8 cellular contexts compared by ENCODE assay signal in genomic region chr16:9901-10665, GRCh38. TPM values are rescaled to one million over a fixed set of nuclear protein-coding genes. Genes with fewer than 3 reads are reported as not detected.
A peak's percentile ranks its signal among the peaks of the same experiment; 100 is the strongest.
DNase-seq lines count a peak whose midpoint lies in the region; ATAC-seq and TF ChIP-seq lines count a peak whose summit lies in the region.

No MANE protein-coding gene starts in this region.

- H3K9me3 ChIP-seq in breast epithelium, result no peaks in the 10 kb centered on the region
- H3K9me3 ChIP-seq in transverse colon, result no peaks in the 10 kb centered on the region

- TF ChIP-seq CTCF in MCF 10A (IDR thresholded peaks at IDR 0.05; ENCODE audit: unreplicated experiment), result no peak
- TF ChIP-seq CTCF in breast epithelium (IDR thresholded peaks at IDR 0.05), result no peak
- no peak for TF ChIP-seq CTCF in activated CD8-positive, alpha-beta T cell treated with anti-CD3 and anti-CD28 coated beads for 36 hours (IDR thresholded peaks at IDR 0.05)
- no peak for TF ChIP-seq CTCF in kidney epithelial cell (IDR thresholded peaks at IDR 0.05; ENCODE audit: insufficient read depth, low read length, poor library complexity, severe bottlenecking)
- no peak for TF ChIP-seq CTCF in transverse colon (IDR thresholded peaks at IDR 0.05)

- no peaks in the 10 kb centered on the region for H3K9me3 Mint-ChIP-seq in MCF 10A (ENCODE audit: unreplicated experiment)
- H3K9me3 Mint-ChIP-seq in activated CD8-positive, alpha-beta T cell treated with anti-CD3 and anti-CD28 coated beads for 36 hours, result peaks cover 4% of the 10 kb centered on the region

- in situ Hi-C loops in transverse colon (cut with MboI; ENCODE audit: low pct_ligation_motif_present in 1 of 4, low pct_unique_long_range_greater_than_20kb in 1 of 4, low sequenced_read_pairs in 3 of 4), result no loop called here

- H3K4me1 ChIP-seq in breast epithelium (no peaks in the 10 kb centered on the region), transverse colon (no peaks in the 10 kb centered on the region)

- H3K4me1 Mint-ChIP-seq in MCF 10A (ENCODE audit: insufficient read depth, unreplicated experiment), result no peaks in the 10 kb centered on the region
- H3K4me1 Mint-ChIP-seq in activated CD8-positive, alpha-beta T cell treated with anti-CD3 and anti-CD28 coated beads for 36 hours (ENCODE audit: low read depth), result no peaks in the 10 kb centered on the region

- intact Hi-C loops in MCF 10A (cut with micrococcal nuclease) (no loop called here), breast epithelium (cut with DNase I; ENCODE audit: low total_unique reads) (no loop called here), transverse colon (cut with DNase I; ENCODE audit: low total_unique reads) (no loop called here)
- intact Hi-C loops in activated CD8-positive, alpha-beta T cell treated with anti-CD3 and anti-CD28 coated beads for 36 hours (cut with micrococcal nuclease), result no loop called here

- H3K27me3 ChIP-seq in breast epithelium, result no peaks in the 10 kb centered on the region
- no peaks in the 10 kb centered on the region for H3K27me3 ChIP-seq in kidney epithelial cell (ENCODE audit: control insufficient read depth, insufficient read depth, low read length)
- no peaks in the 10 kb centered on the region for H3K27me3 ChIP-seq in transverse colon

- WGBS in transverse colon (ENCODE audit: low coverage in 1 of 2), 2 donors, result 90% methylated on average over 47 of the region's 48 CpGs; no CpG with 5 or more reads in 1 of the 2 donors

- no peak overlapping the region for H3K27ac ChIP-seq in breast epithelium
- no peak overlapping the region for H3K27ac ChIP-seq in transverse colon

- no peak for TF ChIP-seq EP300 in transverse colon (IDR thresholded peaks at IDR 0.05; ENCODE audit: low read depth)

- no peaks in the 10 kb centered on the region for H3K27me3 Mint-ChIP-seq in MCF 10A (ENCODE audit: insufficient read depth, unreplicated experiment)
- no peaks in the 10 kb centered on the region for H3K27me3 Mint-ChIP-seq in activated CD8-positive, alpha-beta T cell treated with anti-CD3 and anti-CD28 coated beads for 36 hours

- TF ChIP-seq POLR2A in breast epithelium (IDR thresholded peaks at IDR 0.05) (no peak), transverse colon (IDR thresholded peaks at IDR 0.05) (no peak)

- DNase-seq in MCF 10A (ENCODE audit: unreplicated experiment), result no peak
- no peak for DNase-seq in breast epithelium (ENCODE audit: low spot score in 2 of 2)
- peak; percentile 30 for DNase-seq in activated CD8-positive, alpha-beta T cell treated with anti-CD3 and anti-CD28 coated beads for 36 hours
- DNase-seq in kidney epithelial cell (ENCODE audit: low read depth), result no peak
- DNase-seq in transverse colon, result peak; percentile 26
- DNase-seq in NCI-H2107 (lab: John Stamatoyannopoulos, UW), result no peak
- DNase-seq in LoVo (ENCODE audit: low spot score), result no peak
- no peak for DNase-seq in kidney glomerular epithelial cell (lab: John Stamatoyannopoulos, UW)

- ATAC-seq in activated CD8-positive, alpha-beta T cell treated with anti-CD3 and anti-CD28 coated beads for 36 hours, result peak; percentile 90

- no peak overlapping the region for H3K4me3 ChIP-seq in breast epithelium
- H3K4me3 ChIP-seq in kidney epithelial cell (ENCODE audit: low read depth, low read length), result peak overlapping the region; percentile 37
- no peak overlapping the region for H3K4me3 ChIP-seq in transverse colon

- CTCF ChIA-PET in MCF 10A (lab: Yijun Ruan, JAX), result no interaction called here
- CTCF ChIA-PET in activated CD8-positive, alpha-beta T cell treated with anti-CD3 and anti-CD28 coated beads for 36 hours (lab: Charles Lee), result interaction anchor here (1.6 kb wide), 1 partner anchor 86 kb away, joined by 3 read pairs; no protein-coding TSS in a partner anchor

- H3K36me3 ChIP-seq in breast epithelium (no peaks in the 10 kb centered on the region), kidney epithelial cell (ENCODE audit: control insufficient read depth, insufficient read depth, low read length) (no peaks in the 10 kb centered on the region), transverse colon (no peaks in the 10 kb centered on the region)

- H3K27ac Mint-ChIP-seq in MCF 10A (ENCODE audit: low read depth, unreplicated experiment), result no peak overlapping the region
- no peak overlapping the region for H3K27ac Mint-ChIP-seq in activated CD8-positive, alpha-beta T cell treated with anti-CD3 and anti-CD28 coated beads for 36 hours

- peak overlapping the region; percentile 61 for H3K4me3 Mint-ChIP-seq in MCF 10A (ENCODE audit: unreplicated experiment)
- H3K4me3 Mint-ChIP-seq in activated CD8-positive, alpha-beta T cell treated with anti-CD3 and anti-CD28 coated beads for 36 hours, result peak overlapping the region; percentile 59

- BruUV-seq in MCF 10A (replicated peaks; lab: Mats Ljungman, UMichigan), result no TSS peak

- H3K36me3 Mint-ChIP-seq in MCF 10A (ENCODE audit: insufficient read depth, unreplicated experiment), result no peaks in the 10 kb centered on the region
- H3K36me3 Mint-ChIP-seq in activated CD8-positive, alpha-beta T cell treated with anti-CD3 and anti-CD28 coated beads for 36 hours (ENCODE audit: low read depth), result no peaks in the 10 kb centered on the region

- POLR2A ChIA-PET in MCF 10A (lab: Yijun Ruan, JAX), result no interaction called here
- POLR2A ChIA-PET in activated CD8-positive, alpha-beta T cell treated with anti-CD3 and anti-CD28 coated beads for 36 hours (lab: Charles Lee), result no interaction called here

RNA-seq across cellular contexts. Expression of gene POLR3K, which starts 43.3 kb away (rescaled TPM):
- total RNA-seq in MCF 10A (2022), result 14.8 and 19.2 TPM in 2 replicates
- total RNA-seq in breast epithelium, result 1 to 10 TPM; 3.8 to 6.9 (median 6.6) TPM
- 10 to 100 TPM; 51.3 to 52.6 TPM for total RNA-seq in activated CD8-positive, alpha-beta T cell treated with anti-CD3 and anti-CD28 coated beads for 36 hours
- total RNA-seq in kidney epithelial cell, result 5.5 and 7.8 TPM in 2 replicates
- total RNA-seq in transverse colon, result 10 to 100 TPM in 1 of 4 donors, 1 to 10 TPM in 2, not detected in 1; 4.6 to 12.7 (median 5.2) TPM

RNA-seq across cellular contexts. Expression of gene SNRNP25, which starts 43.5 kb away (rescaled TPM):
- total RNA-seq in MCF 10A (2022) (11.9 and 21.2 TPM in 2 replicates), breast epithelium (10 to 100 TPM; 17.4 to 23.9 (median 17.9) TPM), kidney epithelial cell (12.7 and 25.4 TPM in 2 replicates), transverse colon (10 to 100 TPM in 3 of 4 donors, 1 to 10 TPM in 1; 5.6 to 27.9 (median 20.2) TPM)
- total RNA-seq in activated CD8-positive, alpha-beta T cell treated with anti-CD3 and anti-CD28 coated beads for 36 hours, result 10 to 100 TPM; 39.4 to 39.7 TPM

Comparison
In these comparisons a context has a peak if more than half of its experiments do, and no peak if none do; other contexts are left out.
1. DNase-seq: peak in activated CD8-positive, alpha-beta T cell treated with anti-CD3 and anti-CD28 coated beads for 36 hours (single experiment) and transverse colon (single experiment); none in MCF 10A (single experiment), breast epithelium (0 of 2), kidney epithelial cell (single experiment), NCI-H2107 (single experiment), LoVo (single experiment) and kidney glomerular epithelial cell (single experiment).